8 cellular contexts compared by ENCODE assay signal in genomic region chr17:51120357-51120738, GRCh38. TPM values are rescaled to one million over a fixed set of nuclear protein-coding genes. Genes with fewer than 3 reads are reported as not detected.
DNase-seq lines count a peak whose midpoint lies in the region; ATAC-seq and TF ChIP-seq lines count a peak whose summit lies in the region.

No MANE protein-coding gene starts in this region.

- no peaks in the 10 kb centered on the region for H3K27me3 ChIP-seq in osteoblast (ENCODE audit: insufficient read depth, low read length)

- no peaks in the 10 kb centered on the region for H3K9me3 Mint-ChIP-seq in activated CD4-positive, alpha-beta T cell treated with anti-CD3 and anti-CD28 coated beads for 36 hours (ENCODE audit: low read depth)
- no peaks in the 10 kb centered on the region for H3K9me3 Mint-ChIP-seq in activated T-helper 2 cell treated with anti-CD3 and anti-CD28 coated beads, Interferon-gamma antibody, Interleukin-2, Interleukin-4, amounts not matched to agents 10 μg/mL and 5 μg/mL and 100 μg/mL, durations not matched to agents 14 hours and 24 hours and 36 hours

- H3K4me1 Mint-ChIP-seq in activated CD4-positive, alpha-beta T cell treated with anti-CD3 and anti-CD28 coated beads for 36 hours = peaks cover 57% of the 10 kb centered on the region
- peaks cover 44% of the 10 kb centered on the region for H3K4me1 Mint-ChIP-seq in activated T-helper 2 cell treated with anti-CD3 and anti-CD28 coated beads, Interferon-gamma antibody, Interleukin-2, Interleukin-4, amounts not matched to agents 10 μg/mL and 5 μg/mL and 100 μg/mL, durations not matched to agents 14 hours and 24 hours and 36 hours (ENCODE audit: low read depth)

- CTCF ChIA-PET in activated CD4-positive, alpha-beta T cell treated with anti-CD3 and anti-CD28 coated beads for 36 hours (lab: Charles Lee) = interaction anchor here (1.2 to 1.3 kb wide), 2 partner anchors 33 to 35 kb away, joined by 3 to 7 read pairs; partner anchors contain the start of gene NME1

- peak overlapping the region; percentile 99 for H3K4me3 ChIP-seq in osteoblast (ENCODE audit: insufficient read depth, low read length)

- H4K20me1 ChIP-seq in osteoblast (ENCODE audit: insufficient read depth, low read length) = peaks cover 29% of the 10 kb centered on the region

- H3K4me1 ChIP-seq in osteoblast (ENCODE audit: insufficient read depth, low read length) = peaks cover 34% of the 10 kb centered on the region

- peak overlapping the region; percentile 89 for H3K4me3 Mint-ChIP-seq in activated CD4-positive, alpha-beta T cell treated with anti-CD3 and anti-CD28 coated beads for 36 hours
- H3K4me3 Mint-ChIP-seq in activated T-helper 2 cell treated with anti-CD3 and anti-CD28 coated beads, Interferon-gamma antibody, Interleukin-2, Interleukin-4, amounts not matched to agents 10 μg/mL and 5 μg/mL and 100 μg/mL, durations not matched to agents 14 hours and 24 hours and 36 hours (ENCODE audit: low read depth) = peak overlapping the region; percentile 93

- peak overlapping the region; percentile 80 for H2AFZ ChIP-seq in osteoblast (ENCODE audit: low read length)

- ATAC-seq in activated CD4-positive, alpha-beta T cell treated with anti-CD3 and anti-CD28 coated beads for 36 hours = peak; percentile 50
- ATAC-seq in HG02623 (IDR thresholded peaks at IDR 0.05; ENCODE audit: unreplicated experiment) = peak; percentile 19

- H3K27me3 Mint-ChIP-seq in activated CD4-positive, alpha-beta T cell treated with anti-CD3 and anti-CD28 coated beads for 36 hours = no peaks in the 10 kb centered on the region
- no peaks in the 10 kb centered on the region for H3K27me3 Mint-ChIP-seq in activated T-helper 2 cell treated with anti-CD3 and anti-CD28 coated beads, Interferon-gamma antibody, Interleukin-2, Interleukin-4, amounts not matched to agents 10 μg/mL and 5 μg/mL and 100 μg/mL, durations not matched to agents 14 hours and 24 hours and 36 hours (ENCODE audit: low read depth)

- intact Hi-C loops in activated CD4-positive, alpha-beta T cell treated with anti-CD3 and anti-CD28 coated beads for 36 hours (cut with DNase I, micrococcal nuclease) = loop anchor here (1.0 to 10.0 kb wide), 9 partner anchors 24 to 413 kb away; partner anchors contain the start of genes TOB1 (in 2 of the 2), ANKRD40 (in 1 of the 2), LUC7L3 (in 1 of the 2) and NME2 (in 1 of the 2)
- intact Hi-C loops in activated T-helper 2 cell treated with anti-CD3 and anti-CD28 coated beads, Interferon-gamma antibody, Interleukin-2, Interleukin-4, amounts not matched to agents 10 μg/mL and 5 μg/mL and 100 μg/mL, durations not matched to agents 14 hours and 24 hours and 36 hours (cut with micrococcal nuclease) = loop anchor here (2.0 to 5.0 kb wide), 3 partner anchors 36 to 254 kb away; partner anchors contain the start of genes NME2 and TOB1

- H3K79me2 ChIP-seq in osteoblast (ENCODE audit: insufficient read depth, low read length) = peaks cover 52% of the 10 kb centered on the region

- H3K27ac Mint-ChIP-seq in activated CD4-positive, alpha-beta T cell treated with anti-CD3 and anti-CD28 coated beads for 36 hours = peak overlapping the region; percentile 92
- peak overlapping the region; percentile 96 for H3K27ac Mint-ChIP-seq in activated T-helper 2 cell treated with anti-CD3 and anti-CD28 coated beads, Interferon-gamma antibody, Interleukin-2, Interleukin-4, amounts not matched to agents 10 μg/mL and 5 μg/mL and 100 μg/mL, durations not matched to agents 14 hours and 24 hours and 36 hours

- TF ChIP-seq CTCF in osteoblast (IDR thresholded peaks at IDR 0.05; ENCODE audit: extremely low read depth, low read depth, low read length) = no peak

- no peaks in the 10 kb centered on the region for H3K36me3 Mint-ChIP-seq in activated CD4-positive, alpha-beta T cell treated with anti-CD3 and anti-CD28 coated beads for 36 hours (ENCODE audit: low read depth)
- peaks cover 10% of the 10 kb centered on the region for H3K36me3 Mint-ChIP-seq in activated T-helper 2 cell treated with anti-CD3 and anti-CD28 coated beads, Interferon-gamma antibody, Interleukin-2, Interleukin-4, amounts not matched to agents 10 μg/mL and 5 μg/mL and 100 μg/mL, durations not matched to agents 14 hours and 24 hours and 36 hours (ENCODE audit: low read depth)

- H3K27ac ChIP-seq in osteoblast (ENCODE audit: low read depth, low read length) = peak overlapping the region; percentile 93

- H3K9me3 ChIP-seq in osteoblast (ENCODE audit: low read depth, low read length) = no peaks in the 10 kb centered on the region

- peak; percentile 69 for DNase-seq in activated CD4-positive, alpha-beta T cell treated with anti-CD3 and anti-CD28 coated beads for 36 hours
- no peak for DNase-seq in activated CD4-positive, alpha-beta T cell treated with anti-CD3 and anti-CD28 coated beads for 1 hour
- peak; percentile 19 for DNase-seq in NCI-H146 treated with DMSO at 0.1 percent for 48 hours (lab: John Stamatoyannopoulos, UW; ENCODE audit: unreplicated experiment)
- DNase-seq in activated T-helper 2 cell treated with anti-CD3 and anti-CD28 coated beads, Interferon-gamma antibody, Interleukin-2, Interleukin-4, amounts not matched to agents 10 μg/mL and 5 μg/mL and 100 μg/mL, durations not matched to agents 14 hours and 24 hours and 36 hours (ENCODE audit: low spot score) = no peak
- peak; percentile 46 for DNase-seq in glomerular visceral epithelial cell (ENCODE audit: extremely low spot score)
- peak; percentile 87 for DNase-seq in osteoblast (ENCODE audit: insufficient read length, low spot score, missing footprints)
- no peak for DNase-seq in COLO829 (ENCODE audit: low spot score)

- peak overlapping the region; percentile 96 for H3K4me2 ChIP-seq in osteoblast (ENCODE audit: insufficient read depth, low read length)

- POLR2A ChIA-PET in activated CD4-positive, alpha-beta T cell treated with anti-CD3 and anti-CD28 coated beads for 36 hours (lab: Charles Lee) = interaction anchor here (1.3 kb wide), 1 partner anchor 254 kb away, joined by 4 read pairs; the partner anchor contains the start of gene TOB1

- H3K36me3 ChIP-seq in osteoblast (ENCODE audit: insufficient read depth, low read length) = no peaks in the 10 kb centered on the region

RNA-seq across cellular contexts. Expression of gene SPAG9, which starts 0.3 kb away (rescaled TPM):
- 10 to 100 TPM; 48.0 to 88.2 TPM for total RNA-seq in activated CD4-positive, alpha-beta T cell treated with anti-CD3 and anti-CD28 coated beads for 36 hours
- total RNA-seq in activated T-helper 2 cell treated with anti-CD3 and anti-CD28 coated beads, Interferon-gamma antibody, Interleukin-2, Interleukin-4, amounts not matched to agents 10 μg/mL and 5 μg/mL and 100 μg/mL, durations not matched to agents 14 hours and 24 hours and 36 hours = 48.1 and 48.3 TPM in 2 replicates
- total RNA-seq in osteoblast = 175 and 192 TPM in 2 replicates

RNA-seq across cellular contexts. Expression of gene NME1, which starts 33.0 kb away (rescaled TPM):
- total RNA-seq in activated CD4-positive, alpha-beta T cell treated with anti-CD3 and anti-CD28 coated beads for 36 hours = 100 to 1,000 TPM; 293 to 310 TPM
- total RNA-seq in activated T-helper 2 cell treated with anti-CD3 and anti-CD28 coated beads, Interferon-gamma antibody, Interleukin-2, Interleukin-4, amounts not matched to agents 10 μg/mL and 5 μg/mL and 100 μg/mL, durations not matched to agents 14 hours and 24 hours and 36 hours = 360 and 373 TPM in 2 replicates
- total RNA-seq in osteoblast = 53.6 and 58.6 TPM in 2 replicates

RNA-seq across cellular contexts. Expression of gene NME2, which starts 45.9 kb away (rescaled TPM):
- 100 to 1,000 TPM; 703 to 827 TPM for total RNA-seq in activated CD4-positive, alpha-beta T cell treated with anti-CD3 and anti-CD28 coated beads for 36 hours
- 708 and 735 TPM in 2 replicates for total RNA-seq in activated T-helper 2 cell treated with anti-CD3 and anti-CD28 coated beads, Interferon-gamma antibody, Interleukin-2, Interleukin-4, amounts not matched to agents 10 μg/mL and 5 μg/mL and 100 μg/mL, durations not matched to agents 14 hours and 24 hours and 36 hours
- 512 and 524 TPM in 2 replicates for total RNA-seq in osteoblast

Comparison
In these comparisons a context has a peak if more than half of its experiments do, and no peak if none do; other contexts are left out.
1. DNase-seq: peak in activated CD4-positive, alpha-beta T cell treated with anti-CD3 and anti-CD28 coated beads for 36 hours (single experiment), NCI-H146 treated with DMSO at 0.1 percent for 48 hours (single experiment), glomerular visceral epithelial cell (single experiment) and osteoblast (single experiment); none in activated CD4-positive, alpha-beta T cell treated with anti-CD3 and anti-CD28 coated beads for 1 hour (single experiment), activated T-helper 2 cell treated with anti-CD3 and anti-CD28 coated beads, Interferon-gamma antibody, Interleukin-2, Interleukin-4, amounts not matched to agents 10 μg/mL and 5 μg/mL and 100 μg/mL, durations not matched to agents 14 hours and 24 hours and 36 hours (single experiment) and COLO829 (single experiment).